In the genomic region with DNA sequence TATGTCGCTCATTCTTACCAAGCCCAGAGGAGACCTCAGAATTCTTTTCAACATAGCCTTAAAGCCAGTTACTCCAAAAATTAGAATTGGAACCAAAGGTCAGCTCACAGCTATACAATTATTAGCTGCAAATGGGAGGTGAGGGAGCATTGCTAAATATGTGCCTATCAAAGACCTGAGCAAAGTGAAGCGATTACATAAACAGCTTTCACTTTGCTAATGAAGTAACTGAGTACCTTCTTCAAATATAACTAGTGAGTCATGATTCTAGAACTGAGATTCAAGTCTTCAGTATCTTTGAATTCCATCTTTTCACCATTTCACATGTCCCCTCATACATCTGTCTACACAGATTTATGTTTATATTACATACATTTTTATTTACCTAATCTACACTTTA, we compare ENCODE assay signal across 20 cellular contexts.
DNase-seq lines count a peak whose midpoint lies in the region; ATAC-seq, FAIRE-seq and TF ChIP-seq lines count a peak whose summit lies in the region.
"Had no signal": no experiment of that assay in that cellular context is flagged by ENCODE, and none has a peak within 500 bp of the region (broad histone marks: within the 10 kb centered on the region; RNA-seq: fewer than 3 reads in every experiment).

No MANE protein-coding gene starts in this region.

- no peak overlapping the region for H3K4me3 Mint-ChIP-seq in activated T-cell treated with anti-CD3 and anti-CD28 coated beads, Interleukin-2, amount 50 U/mL, for 24 hours
- H3K4me3 Mint-ChIP-seq: CD4-positive, CD25-positive, alpha-beta regulatory T cell; GM23338; IgD-negative memory B cell had no signal

- TF ChIP-seq CTCF in bronchial epithelial cell (IDR thresholded peaks at IDR 0.05; ENCODE audit: insufficient read depth, low read length, severe bottlenecking): no peak

- no peaks in the 10 kb centered on the region for H3K36me3 ChIP-seq in bronchial epithelial cell (ENCODE audit: control insufficient read depth, insufficient read depth, low read length)
- H3K36me3 ChIP-seq: BLaER1 treated with 17β-estradiol and CSF1 and Interleukin-3, amounts not matched to agents 10 nM and 100 nM had no signal

- H3K27me3 ChIP-seq in bronchial epithelial cell (ENCODE audit: control insufficient read depth, insufficient read depth, low read length): no peaks in the 10 kb centered on the region
- H3K27me3 ChIP-seq: BLaER1 treated with 17β-estradiol and CSF1 and Interleukin-3, amounts not matched to agents 10 nM and 100 nM had no signal

- no peak overlapping the region for H3K4me3 ChIP-seq in bronchial epithelial cell (ENCODE audit: low read depth, low read length)
- H3K4me3 ChIP-seq: BLaER1 treated with 17β-estradiol and CSF1 and Interleukin-3, amounts not matched to agents 10 nM and 100 nM; GM23338 had no signal

- DNase-seq in DMS53 (lab: John Stamatoyannopoulos, UW): peak; percentile 38
- DNase-seq in DMS53 treated with DMSO at 0.1 percent for 48 hours (lab: John Stamatoyannopoulos, UW; ENCODE audit: unreplicated experiment): no peak
- DNase-seq in bronchial epithelial cell (ENCODE audit: low read depth): peak; percentile 70
- no peak for DNase-seq in activated T-cell treated with anti-CD3 and anti-CD28 coated beads, Interleukin-2, amount 50 U/mL, for 24 hours
- DNase-seq in SHP77 treated with DMSO at 0.1 percent for 48 hours (lab: John Stamatoyannopoulos, UW): no peak
- DNase-seq in cerebellar nuclear complex (lab: John Stamatoyannopoulos, UW): no peak
- DNase-seq in left colon: no peak
- DNase-seq: ACHN; Calu3; CD4-positive, CD25-positive, alpha-beta regulatory T cell; DMS 273 treated with DMSO at 0.1 percent for 48 hours; DMS79 treated with DMSO at 0.1 percent for 48 hours; EL; H7 had no signal

- no peak for ATAC-seq in left colon
- ATAC-seq: GM23338 had no signal

- FAIRE-seq in bronchial epithelial cell (lab: Jason Lieb, UNC) (no peak), islet of Langerhans (lab: Jason Lieb, UNC) (peak; percentile 68)
- FAIRE-seq: G401.6, GM12891 had no signal

- no peaks in the 10 kb centered on the region for H3K9me3 Mint-ChIP-seq in activated T-cell treated with anti-CD3 and anti-CD28 coated beads, Interleukin-2, amount 50 U/mL, for 24 hours
- H3K9me3 Mint-ChIP-seq: CD4-positive, CD25-positive, alpha-beta regulatory T cell; IgD-negative memory B cell had no signal

- H3K4me1 Mint-ChIP-seq in activated T-cell treated with anti-CD3 and anti-CD28 coated beads, Interleukin-2, amount 50 U/mL, for 24 hours (ENCODE audit: low read depth): no peaks in the 10 kb centered on the region
- H3K4me1 Mint-ChIP-seq: CD4-positive, CD25-positive, alpha-beta regulatory T cell; GM23338; IgD-negative memory B cell had no signal

- intact Hi-C loops in left colon (cut with DNase I, micrococcal nuclease): no loop called here

- H3K27ac Mint-ChIP-seq in activated T-cell treated with anti-CD3 and anti-CD28 coated beads, Interleukin-2, amount 50 U/mL, for 24 hours: no peak overlapping the region
- H3K27ac Mint-ChIP-seq: CD4-positive, CD25-positive, alpha-beta regulatory T cell; GM23338; IgD-negative memory B cell had no signal

- peaks cover 3% of the 10 kb centered on the region for H3K27me3 Mint-ChIP-seq in activated T-cell treated with anti-CD3 and anti-CD28 coated beads, Interleukin-2, amount 50 U/mL, for 24 hours
- H3K27me3 Mint-ChIP-seq: CD4-positive, CD25-positive, alpha-beta regulatory T cell; IgD-negative memory B cell had no signal

- H3K36me3 Mint-ChIP-seq in activated T-cell treated with anti-CD3 and anti-CD28 coated beads, Interleukin-2, amount 50 U/mL, for 24 hours (ENCODE audit: low read depth): no peaks in the 10 kb centered on the region
- H3K36me3 Mint-ChIP-seq: CD4-positive, CD25-positive, alpha-beta regulatory T cell; IgD-negative memory B cell had no signal

Comparison
In these comparisons a context has a peak if more than half of its experiments do, and no peak if none do; other contexts are left out.
1. DNase-seq: peak in DMS53 (single experiment) and bronchial epithelial cell (single experiment); none in DMS53 treated with DMSO at 0.1 percent for 48 hours (single experiment), activated T-cell treated with anti-CD3 and anti-CD28 coated beads, Interleukin-2, amount 50 U/mL, for 24 hours (single experiment), SHP77 treated with DMSO at 0.1 percent for 48 hours (single experiment), cerebellar nuclear complex (0 of 2) and left colon (0 of 2).